In the genomic region with DNA sequence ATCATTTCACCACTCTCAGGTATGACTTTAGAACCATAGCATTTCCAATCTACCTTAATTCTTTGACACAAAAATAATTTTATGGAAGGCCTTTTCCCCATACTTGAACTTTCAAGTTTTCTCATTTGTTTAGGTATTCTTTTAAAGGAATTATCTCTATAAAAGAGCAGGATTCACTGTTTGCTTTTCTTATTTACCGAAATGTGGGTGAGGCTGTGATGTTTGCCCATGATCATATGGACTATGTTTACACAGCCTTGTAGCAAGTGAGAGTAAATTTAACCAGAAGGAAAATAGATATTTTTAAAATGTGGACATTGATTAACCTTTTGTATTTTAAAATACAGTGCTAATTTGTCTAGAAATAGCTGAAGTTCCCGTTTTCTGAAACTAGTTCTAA, we compare ENCODE assay signal across 14 cellular contexts. TPM values are rescaled to one million over a fixed set of nuclear protein-coding genes. Genes with fewer than 3 reads are reported as not detected.
DNase-seq lines count a peak whose midpoint lies in the region; ATAC-seq and TF ChIP-seq lines count a peak whose summit lies in the region.
"Had no signal": no experiment of that assay in that cellular context is flagged by ENCODE, and none has a peak within 500 bp of the region (broad histone marks: within the 10 kb centered on the region; RNA-seq: fewer than 3 reads in every experiment).

No MANE protein-coding gene starts in this region.

- H3K4me1 ChIP-seq in mammary epithelial cell (ENCODE audit: insufficient read depth, low read length) (peaks cover 16% of the 10 kb centered on the region), mucosa of rectum (ENCODE audit: control insufficient read depth in 2 of 2, insufficient read depth in 2 of 2, low read length in 2 of 2) (peaks cover 19 to 31% of the 10 kb centered on the region in 2 donors), uterus (peaks cover 0 to 7% of the 10 kb centered on the region in 2 donors), vagina (peaks cover 47% of the 10 kb centered on the region)

- no TSS peak for BruUV-seq in MCF 10A (replicated peaks; lab: Mats Ljungman, UMichigan)
- no TSS peak for BruUV-seq in mammary epithelial cell (replicated peaks; lab: Mats Ljungman, UMichigan)

- POLR2A ChIA-PET in MCF 10A (lab: Yijun Ruan, JAX): interaction anchor here (1.3 to 2.0 kb wide), 5 partner anchors 11 to 55 kb away, joined by 5 to 7 read pairs (median 6); no protein-coding TSS in a partner anchor

- H3K27me3 Mint-ChIP-seq in MCF 10A (ENCODE audit: insufficient read depth, unreplicated experiment): no peaks in the 10 kb centered on the region
- H3K27me3 Mint-ChIP-seq in activated T-helper 1 cell treated with anti-CD3 and anti-CD28 coated beads, Interleukin-12 subunit alpha, Interleukin-12 subunit beta, Interleukin-2, Interleukin-4 antibody, amounts not matched to agents 30 ng/mL and 10 ng/mL and 1 ng/mL, durations not matched to agents 14 hours and 24 hours and 36 hours (ENCODE audit: insufficient read depth): no peaks in the 10 kb centered on the region
- H3K27me3 Mint-ChIP-seq: stimulated activated naive B cell treated with anti-CD40 and anti-IgM and Interleukin-4, amounts not matched to agents 10 μg/mL and 1 μg/mL and 100 μg/mL, for 72 hours had no signal

- WGBS in mammary epithelial cell (ENCODE audit: low coverage, missing lambda C conversion rate): 100% methylated on average over 2 of the region's 2 CpGs

- H3K4me1 Mint-ChIP-seq in MCF 10A (ENCODE audit: insufficient read depth, unreplicated experiment): peaks cover 25% of the 10 kb centered on the region
- H3K4me1 Mint-ChIP-seq in activated T-helper 1 cell treated with anti-CD3 and anti-CD28 coated beads, Interleukin-12 subunit alpha, Interleukin-12 subunit beta, Interleukin-2, Interleukin-4 antibody, amounts not matched to agents 30 ng/mL and 10 ng/mL and 1 ng/mL, durations not matched to agents 14 hours and 24 hours and 36 hours (ENCODE audit: low read depth): peaks cover 79% of the 10 kb centered on the region

- H3K27ac ChIP-seq in mammary epithelial cell (ENCODE audit: insufficient read depth, low read depth, low read length) (no peak overlapping the region), mucosa of rectum (ENCODE audit: low read depth in 2 of 2, low read length in 2 of 2) (peak overlapping the region; percentile 81 to 87), uterus (peak overlapping the region; percentile 33 to 62), vagina (no peak overlapping the region)
- H3K27ac ChIP-seq: foreskin keratinocyte had no signal

- CTCF ChIA-PET in MCF 10A (lab: Yijun Ruan, JAX): interaction anchor here (0.7 to 1.2 kb wide), 2 partner anchors 17 to 56 kb away, joined by 3 read pairs; no protein-coding TSS in a partner anchor
- CTCF ChIA-PET in mammary epithelial cell (lab: Charles Lee; ENCODE audit: low non-redundant PET): no interaction called here

- H4K20me1 ChIP-seq in mammary epithelial cell (ENCODE audit: insufficient read depth, low read length): no peaks in the 10 kb centered on the region

- H3K79me2 ChIP-seq in mammary epithelial cell (ENCODE audit: insufficient read depth, low read length): peaks cover 98% of the 10 kb centered on the region

- no peak overlapping the region for H2AFZ ChIP-seq in mammary epithelial cell (ENCODE audit: low read depth, low read length)

- dilution Hi-C loops in mammary epithelial cell (cut with HindIII; ENCODE audit: low sequenced_read_pairs): no loop called here

- no peak overlapping the region for H3K4me3 Mint-ChIP-seq in MCF 10A (ENCODE audit: unreplicated experiment)
- H3K4me3 Mint-ChIP-seq in activated T-helper 1 cell treated with anti-CD3 and anti-CD28 coated beads, Interleukin-12 subunit alpha, Interleukin-12 subunit beta, Interleukin-2, Interleukin-4 antibody, amounts not matched to agents 30 ng/mL and 10 ng/mL and 1 ng/mL, durations not matched to agents 14 hours and 24 hours and 36 hours: no peak overlapping the region
- H3K4me3 Mint-ChIP-seq: CD14-positive monocyte; stimulated activated naive B cell treated with anti-CD40 and anti-IgM and Interleukin-4, amounts not matched to agents 10 μg/mL and 1 μg/mL and 100 μg/mL, for 72 hours had no signal

- no peaks in the 10 kb centered on the region for H3K9me3 Mint-ChIP-seq in MCF 10A (ENCODE audit: unreplicated experiment)
- no peaks in the 10 kb centered on the region for H3K9me3 Mint-ChIP-seq in activated T-helper 1 cell treated with anti-CD3 and anti-CD28 coated beads, Interleukin-12 subunit alpha, Interleukin-12 subunit beta, Interleukin-2, Interleukin-4 antibody, amounts not matched to agents 30 ng/mL and 10 ng/mL and 1 ng/mL, durations not matched to agents 14 hours and 24 hours and 36 hours
- H3K9me3 Mint-ChIP-seq: CD14-positive monocyte; stimulated activated naive B cell treated with anti-CD40 and anti-IgM and Interleukin-4, amounts not matched to agents 10 μg/mL and 1 μg/mL and 100 μg/mL, for 72 hours had no signal

- H3K9me3 ChIP-seq in mammary epithelial cell (replicated peaks; ENCODE audit: insufficient read depth, low read length) (no peaks in the 10 kb centered on the region), mucosa of rectum (ENCODE audit: control insufficient read depth in 2 of 2, low read length in 2 of 2) (no peaks in the 10 kb centered on the region), uterus (no peaks in the 10 kb centered on the region), vagina (no peaks in the 10 kb centered on the region)

- no peak for DNase-seq in MCF 10A (ENCODE audit: unreplicated experiment)
- DNase-seq in mammary epithelial cell: no peak
- DNase-seq in activated T-helper 1 cell treated with anti-CD3 and anti-CD28 coated beads, Interleukin-12 subunit alpha, Interleukin-12 subunit beta, Interleukin-2, Interleukin-4 antibody, amounts not matched to agents 30 ng/mL and 10 ng/mL and 1 ng/mL, durations not matched to agents 14 hours and 24 hours and 36 hours (ENCODE audit: low spot score): no peak
- no peak for DNase-seq in uterus
- no peak for DNase-seq in vagina (ENCODE audit: extremely low spot score in 2 of 2)
- DNase-seq in middle frontal gyrus (ENCODE audit: extremely low spot score, low spot score): no peak
- DNase-seq: dorsolateral prefrontal cortex; foreskin keratinocyte; NCI-H187 treated with DMSO at 0.1 percent for 48 hours; stimulated activated CD4-positive, alpha-beta T cell treated with anti-CD3 and anti-CD28 coated beads, Interleukin-2, amount 100 ng/mL, for 24 hours; stimulated activated naive B cell treated with anti-CD40 and anti-IgM and Interleukin-4, amounts not matched to agents 10 μg/mL and 1 μg/mL and 100 μg/mL, for 72 hours had no signal

- H3K27me3 ChIP-seq in mammary epithelial cell (ENCODE audit: insufficient read depth, low read length) (no peaks in the 10 kb centered on the region), mucosa of rectum (ENCODE audit: control insufficient read depth in 2 of 2, insufficient read depth in 2 of 2, low read length in 2 of 2) (no peaks in the 10 kb centered on the region), uterus (no peaks in the 10 kb centered on the region), vagina (no peaks in the 10 kb centered on the region)
- H3K27me3 ChIP-seq: dorsolateral prefrontal cortex, foreskin keratinocyte had no signal

- TF ChIP-seq POLR2A in uterus (IDR thresholded peaks at IDR 0.05) (no peak), vagina (IDR thresholded peaks at IDR 0.05) (no peak)

- TF ChIP-seq CTCF in MCF 10A (IDR thresholded peaks at IDR 0.05; ENCODE audit: unreplicated experiment) (no peak), mammary epithelial cell (conservative IDR thresholded peaks at IDR 0.05 in 1 of 2, IDR thresholded peaks at IDR 0.05 in 1 of 2; ENCODE audit: extremely low read depth in 1 of 2, insufficient read depth in 1 of 2, low read depth in 1 of 2, low read length in 2 of 2) (no peak), uterus (IDR thresholded peaks at IDR 0.05) (no peak), vagina (IDR thresholded peaks at IDR 0.05) (no peak)

- H3K27ac Mint-ChIP-seq in MCF 10A (ENCODE audit: low read depth, unreplicated experiment): peak overlapping the region; percentile 76
- H3K27ac Mint-ChIP-seq in activated T-helper 1 cell treated with anti-CD3 and anti-CD28 coated beads, Interleukin-12 subunit alpha, Interleukin-12 subunit beta, Interleukin-2, Interleukin-4 antibody, amounts not matched to agents 30 ng/mL and 10 ng/mL and 1 ng/mL, durations not matched to agents 14 hours and 24 hours and 36 hours: peak overlapping the region; percentile 64

- H3K4me3 ChIP-seq in mammary epithelial cell (replicated peaks in 1 of 3; ENCODE audit: insufficient read depth in 1 of 3, low read depth in 2 of 3, low read length in 3 of 3) (no peak overlapping the region), mucosa of rectum (ENCODE audit: low read length in 2 of 2) (peak overlapping the region; percentile 15 to 53), uterus (no peak overlapping the region), vagina (no peak overlapping the region)
- H3K4me3 ChIP-seq: dorsolateral prefrontal cortex had no signal

- no peak for ATAC-seq in HG03469 (IDR thresholded peaks at IDR 0.05; ENCODE audit: unreplicated experiment)
- ATAC-seq: foreskin keratinocyte; stimulated activated naive B cell treated with anti-CD40 and anti-IgM and Interleukin-4, amounts not matched to agents 10 μg/mL and 1 μg/mL and 100 μg/mL, for 72 hours had no signal

- intact Hi-C loops in MCF 10A (cut with micrococcal nuclease): no loop called here
- intact Hi-C loops in mammary epithelial cell (cut with micrococcal nuclease): no loop called here
- intact Hi-C loops in activated T-helper 1 cell treated with anti-CD3 and anti-CD28 coated beads, Interleukin-12 subunit alpha, Interleukin-12 subunit beta, Interleukin-2, Interleukin-4 antibody, amounts not matched to agents 30 ng/mL and 10 ng/mL and 1 ng/mL, durations not matched to agents 14 hours and 24 hours and 36 hours (cut with micrococcal nuclease): no loop called here
- intact Hi-C loops in uterus (cut with DNase I; ENCODE audit: low total_unique reads): no loop called here
- intact Hi-C loops in vagina (cut with DNase I): no loop called here

- H3K4me2 ChIP-seq in mammary epithelial cell (ENCODE audit: insufficient read depth, low read depth, low read length): no peak overlapping the region

- peaks cover 8% of the 10 kb centered on the region for H3K36me3 Mint-ChIP-seq in MCF 10A (ENCODE audit: insufficient read depth, unreplicated experiment)
- peaks cover 41% of the 10 kb centered on the region for H3K36me3 Mint-ChIP-seq in activated T-helper 1 cell treated with anti-CD3 and anti-CD28 coated beads, Interleukin-12 subunit alpha, Interleukin-12 subunit beta, Interleukin-2, Interleukin-4 antibody, amounts not matched to agents 30 ng/mL and 10 ng/mL and 1 ng/mL, durations not matched to agents 14 hours and 24 hours and 36 hours (ENCODE audit: low read depth)

- H3K9ac ChIP-seq in mammary epithelial cell (ENCODE audit: insufficient read depth, low read length) (no peak overlapping the region), mucosa of rectum (ENCODE audit: low read depth in 1 of 2, low read length in 2 of 2) (peak overlapping the region in 1 of 2 donors; percentile 35)

- in situ Hi-C loops in mammary epithelial cell (cut with MboI; ENCODE audit: low sequenced_read_pairs in 2 of 2): no loop called here

- peaks cover 18% of the 10 kb centered on the region for H3K36me3 ChIP-seq in mammary epithelial cell (ENCODE audit: insufficient read depth, low read length)
- H3K36me3 ChIP-seq in mucosa of rectum (ENCODE audit: control insufficient read depth in 2 of 2, insufficient read depth in 2 of 2, low read length in 2 of 2): peaks cover 0 to 12% of the 10 kb centered on the region in 2 donors
- no peaks in the 10 kb centered on the region for H3K36me3 ChIP-seq in uterus
- no peaks in the 10 kb centered on the region for H3K36me3 ChIP-seq in vagina

RNA-seq across cellular contexts. Expression of gene CAB39, which starts 26.3 kb away (rescaled TPM):
- total RNA-seq in MCF 10A (2022): 76.9 and 91.7 TPM in 2 replicates
- total RNA-seq in mammary epithelial cell: 100 to 1,000 TPM in 1 of 2 donors, 10 to 100 TPM in 1; 68.3 to 115 TPM
- 55.2 TPM for polyA plus RNA-seq in mammary epithelial cell
- polyA minus RNA-seq in mammary epithelial cell: 149 TPM
- total RNA-seq in activated T-helper 1 cell treated with anti-CD3 and anti-CD28 coated beads, Interleukin-12 subunit alpha, Interleukin-12 subunit beta, Interleukin-2, Interleukin-4 antibody, amounts not matched to agents 30 ng/mL and 10 ng/mL and 1 ng/mL, durations not matched to agents 14 hours and 24 hours and 36 hours: 168 and 170 TPM in 2 replicates
- total RNA-seq in uterus: 100 to 1,000 TPM in 1 of 4 donors, 10 to 100 TPM in 3; 33.6 to 121 (median 78.0) TPM
- 59.4 TPM for total RNA-seq in vagina

Comparison
In these comparisons a context has a peak if more than half of its experiments do, and no peak if none do; other contexts are left out.
1. H3K27ac ChIP-seq: peak in mucosa of rectum (2 of 2) and uterus (2 of 2); none in mammary epithelial cell (single experiment) and vagina (single experiment).
2. H3K4me3 ChIP-seq: peak in mucosa of rectum (2 of 2); none in mammary epithelial cell (0 of 3), uterus (0 of 2) and vagina (0 of 2).